ENCODE assay signal across 11 cellular contexts in genomic region chr20:45944151-45944964, GRCh38. TPM values are rescaled to one million over a fixed set of nuclear protein-coding genes. Genes with fewer than 3 reads are reported as not detected.
DNase-seq lines count a peak whose midpoint lies in the region; ATAC-seq and TF ChIP-seq lines count a peak whose summit lies in the region.
"Had no signal": no experiment of that assay in that cellular context is flagged by ENCODE, and none has a peak within 500 bp of the region (broad histone marks: within the 10 kb centered on the region; RNA-seq: fewer than 3 reads in every experiment).

No MANE protein-coding gene starts in this region.

- peak; percentile 33 for ATAC-seq in RWPE2 (ENCODE audit: low read depth)
- ATAC-seq in effector memory CD8-positive, alpha-beta T cell (replicated peaks): no peak
- ATAC-seq in GM18519 (IDR thresholded peaks at IDR 0.05; ENCODE audit: low FRiP score, unreplicated experiment): no peak
- no peak for ATAC-seq in CD4-positive, alpha-beta T cell (ENCODE audit: poor library complexity)

- no peak for TF ChIP-seq POLR2A in esophagus muscularis mucosa (IDR thresholded peaks at IDR 0.05; ENCODE audit: low read depth)

- H3K27ac ChIP-seq in RWPE2 (ENCODE audit: poor library complexity, severe bottlenecking) (peak overlapping the region; percentile 23), skeletal muscle tissue (ENCODE audit: low read depth, low read length) (peak overlapping the region; percentile 28), esophagus muscularis mucosa (replicated peaks in 1 of 4) (no peak overlapping the region)
- H3K27ac ChIP-seq in CD4-positive, alpha-beta T cell (ENCODE audit: low read depth, low read length): no peak overlapping the region
- H3K27ac ChIP-seq: uterus had no signal

- H3K36me3 Mint-ChIP-seq in activated T-cell treated with anti-CD3 and anti-CD28 coated beads, Interleukin-2, amount 50 U/mL, for 24 hours (ENCODE audit: low read depth): peaks cover 85% of the 10 kb centered on the region
- peaks cover 65% of the 10 kb centered on the region for H3K36me3 Mint-ChIP-seq in effector memory CD8-positive, alpha-beta T cell (ENCODE audit: insufficient read depth)
- H3K36me3 Mint-ChIP-seq in CD4-positive, alpha-beta T cell (ENCODE audit: low read depth): peaks cover 78% of the 10 kb centered on the region

- H3K9ac ChIP-seq in skeletal muscle tissue (ENCODE audit: low read depth in 1 of 3, low read length in 3 of 3): peak overlapping the region in 1 of 3 donors; percentile 47

- H3K36me3 ChIP-seq in RWPE2 (ENCODE audit: low read depth) (peaks cover 98% of the 10 kb centered on the region), skeletal muscle tissue (ENCODE audit: control insufficient read depth in 3 of 3, insufficient read depth in 3 of 3, low read length in 3 of 3) (peaks cover 87 to 94% (median 93%) of the 10 kb centered on the region in 3 donors), esophagus muscularis mucosa (peaks cover 87 to 100% (median 100%) of the 10 kb centered on the region in 4 donors)
- H3K36me3 ChIP-seq: uterus had no signal

- H3K27ac Mint-ChIP-seq in activated T-cell treated with anti-CD3 and anti-CD28 coated beads, Interleukin-2, amount 50 U/mL, for 24 hours: peak overlapping the region; percentile 89
- H3K27ac Mint-ChIP-seq in effector memory CD8-positive, alpha-beta T cell: peak overlapping the region; percentile 74 to 75
- no peak overlapping the region for H3K27ac Mint-ChIP-seq in CD4-positive, alpha-beta T cell

- H3K4me1 Mint-ChIP-seq in activated T-cell treated with anti-CD3 and anti-CD28 coated beads, Interleukin-2, amount 50 U/mL, for 24 hours (ENCODE audit: low read depth): peaks cover 33% of the 10 kb centered on the region
- H3K4me1 Mint-ChIP-seq in effector memory CD8-positive, alpha-beta T cell (ENCODE audit: low read depth in 2 of 2): peaks cover 21 to 34% of the 10 kb centered on the region in 2 donors
- peaks cover 4% of the 10 kb centered on the region for H3K4me1 Mint-ChIP-seq in CD4-positive, alpha-beta T cell (ENCODE audit: low read depth)

- no peak for TF ChIP-seq EP300 in esophagus muscularis mucosa (IDR thresholded peaks at IDR 0.05)

- H3K27me3 Mint-ChIP-seq in activated T-cell treated with anti-CD3 and anti-CD28 coated beads, Interleukin-2, amount 50 U/mL, for 24 hours: no peaks in the 10 kb centered on the region
- no peaks in the 10 kb centered on the region for H3K27me3 Mint-ChIP-seq in effector memory CD8-positive, alpha-beta T cell
- H3K27me3 Mint-ChIP-seq in CD4-positive, alpha-beta T cell: no peaks in the 10 kb centered on the region

- no peaks in the 10 kb centered on the region for H3K9me3 Mint-ChIP-seq in activated T-cell treated with anti-CD3 and anti-CD28 coated beads, Interleukin-2, amount 50 U/mL, for 24 hours
- no peaks in the 10 kb centered on the region for H3K9me3 Mint-ChIP-seq in effector memory CD8-positive, alpha-beta T cell
- H3K9me3 Mint-ChIP-seq in CD4-positive, alpha-beta T cell: no peaks in the 10 kb centered on the region

- 81% methylated on average over 14 of the region's 15 CpGs for WGBS in esophagus muscularis mucosa

- CTCF ChIA-PET in CD4-positive, alpha-beta T cell (lab: Charles Lee): interaction anchor here (1.0 to 2.1 kb wide), 2 partner anchors 25 to 145 kb away, joined by 3 to 9 read pairs; no protein-coding TSS in a partner anchor

- H3K4me3 ChIP-seq in RWPE2 (ENCODE audit: severe bottlenecking): no peak overlapping the region
- H3K4me3 ChIP-seq in skeletal muscle tissue (ENCODE audit: low read length in 3 of 3): no peak overlapping the region
- no peak overlapping the region for H3K4me3 ChIP-seq in esophagus muscularis mucosa
- H3K4me3 ChIP-seq: uterus had no signal

- H3K4me3 Mint-ChIP-seq in activated T-cell treated with anti-CD3 and anti-CD28 coated beads, Interleukin-2, amount 50 U/mL, for 24 hours: no peak overlapping the region
- H3K4me3 Mint-ChIP-seq in effector memory CD8-positive, alpha-beta T cell: peak overlapping the region in 1 of 2 donors; percentile 47
- no peak overlapping the region for H3K4me3 Mint-ChIP-seq in CD4-positive, alpha-beta T cell

- POLR2A ChIA-PET in CD4-positive, alpha-beta T cell (lab: Charles Lee): interaction anchor here (1.0 to 2.6 kb wide), 3 partner anchors 10 to 54 kb away, joined by 3 to 15 read pairs (median 8); partner anchors contain the start of genes CTSA, NEURL2 and PCIF1

- H3K4me1 ChIP-seq in RWPE2 (ENCODE audit: insufficient read depth, poor library complexity, severe bottlenecking) (peaks cover 3% of the 10 kb centered on the region), skeletal muscle tissue (ENCODE audit: control insufficient read depth in 3 of 3, insufficient read depth in 3 of 3, low read length in 3 of 3) (peaks cover 11 to 49% (median 24%) of the 10 kb centered on the region in 3 donors), esophagus muscularis mucosa (peaks cover 0 to 14% (median 8%) of the 10 kb centered on the region in 4 donors)
- H3K4me1 ChIP-seq: uterus had no signal

- TF ChIP-seq CTCF in RWPE2 (IDR thresholded peaks at IDR 0.05; ENCODE audit: poor library complexity, severe bottlenecking) (no peak), esophagus muscularis mucosa (IDR thresholded peaks at IDR 0.05) (no peak)
- no peak for TF ChIP-seq CTCF in CD4-positive, alpha-beta T cell (IDR thresholded peaks at IDR 0.05)

- H3K27me3 ChIP-seq in RWPE2 (ENCODE audit: insufficient read depth, poor library complexity, severe bottlenecking) (no peaks in the 10 kb centered on the region), skeletal muscle tissue (ENCODE audit: control insufficient read depth in 3 of 3, insufficient read depth in 3 of 3, low read length in 3 of 3) (no peaks in the 10 kb centered on the region), esophagus muscularis mucosa (no peaks in the 10 kb centered on the region)
- H3K27me3 ChIP-seq in CD4-positive, alpha-beta T cell (ENCODE audit: control insufficient read depth, insufficient read depth, low read length): no peaks in the 10 kb centered on the region
- H3K27me3 ChIP-seq: uterus had no signal

- intact Hi-C loops in esophagus muscularis mucosa (cut with DNase I): no loop called here
- intact Hi-C loops in CD4-positive, alpha-beta T cell (cut with DNase I, micrococcal nuclease): no loop called here

- H3K9me3 ChIP-seq in RWPE2 (ENCODE audit: severe bottlenecking): no peaks in the 10 kb centered on the region
- no peaks in the 10 kb centered on the region for H3K9me3 ChIP-seq in skeletal muscle tissue (ENCODE audit: control insufficient read depth in 3 of 3, low read length in 3 of 3)
- no peaks in the 10 kb centered on the region for H3K9me3 ChIP-seq in esophagus muscularis mucosa
- no peaks in the 10 kb centered on the region for H3K9me3 ChIP-seq in CD4-positive, alpha-beta T cell (ENCODE audit: control insufficient read depth, low read length)
- H3K9me3 ChIP-seq: uterus had no signal

- no peak for DNase-seq in activated T-cell treated with anti-CD3 and anti-CD28 coated beads, Interleukin-2, amount 50 U/mL, for 24 hours
- DNase-seq in activated T-cell treated with anti-CD3 and anti-CD28 coated beads, Interleukin-2, amount 50 U/mL, for 48 hours: no peak
- DNase-seq in RWPE2 (ENCODE audit: low spot score) (no peak), esophagus muscularis mucosa (ENCODE audit: extremely low spot score) (no peak)
- no peak for DNase-seq in effector memory CD8-positive, alpha-beta T cell
- DNase-seq in CD4-positive, alpha-beta T cell: no peak
- DNase-seq: NCI-H2171 treated with DMSO at 0.1 percent for 48 hours, occipital lobe, uterus had no signal

RNA-seq across cellular contexts. Expression of gene PCIF1, which starts 9.9 kb away (rescaled TPM):
- total RNA-seq in skeletal muscle tissue: 7.3 TPM
- 10 to 100 TPM; 35.3 to 51.2 (median 37.2) TPM for total RNA-seq in esophagus muscularis mucosa
- 100 to 1,000 TPM; 100 TPM for total RNA-seq in CD4-positive, alpha-beta T cell

RNA-seq across cellular contexts. Expression of gene ZNF335, which starts 27.6 kb away (rescaled TPM):
- 6.3 TPM for total RNA-seq in skeletal muscle tissue
- total RNA-seq in esophagus muscularis mucosa: 10 to 100 TPM; 12.9 to 19.0 (median 15.3) TPM
- total RNA-seq in CD4-positive, alpha-beta T cell: 10 to 100 TPM; 67.3 to 74.6 TPM

RNA-seq across cellular contexts. Expression of gene PLTP, which starts 32.4 kb away (rescaled TPM):
- total RNA-seq in skeletal muscle tissue (38.1 TPM), esophagus muscularis mucosa (100 to 1,000 TPM; 109 to 342 (median 176) TPM)
- total RNA-seq in CD4-positive, alpha-beta T cell: not detected

RNA-seq across cellular contexts. Expression of gene CTSA, which starts 53.2 kb away (rescaled TPM):
- total RNA-seq in skeletal muscle tissue (23.0 TPM), esophagus muscularis mucosa (10 to 100 TPM; 44.8 to 70.2 (median 48.3) TPM)
- 10 to 100 TPM; 40.3 to 42.6 TPM for total RNA-seq in CD4-positive, alpha-beta T cell

RNA-seq across cellular contexts. Expression of gene NEURL2, which starts 53.4 kb away (rescaled TPM):
- total RNA-seq in skeletal muscle tissue: 13.0 TPM
- total RNA-seq in esophagus muscularis mucosa: 10 to 100 TPM; 10.8 to 16.1 (median 13.0) TPM
- total RNA-seq in CD4-positive, alpha-beta T cell: 1 to 10 TPM; 1.5 to 2.5 TPM

Comparison
In these comparisons a context has a peak if more than half of its experiments do, and no peak if none do; other contexts are left out.
1. H3K27ac ChIP-seq: peak in RWPE2 (single experiment) and skeletal muscle tissue (single experiment); none in esophagus muscularis mucosa (0 of 4) and CD4-positive, alpha-beta T cell (single experiment).
2. RNA of gene PLTP, which starts 32.4 kb away (total RNA-seq): 109 to 342 TPM in esophagus muscularis mucosa and 38.1 TPM in skeletal muscle tissue (single experiment); not detected in CD4-positive, alpha-beta T cell; every median in the first group is over 10 times any median in the second.